In the genomic region with DNA sequence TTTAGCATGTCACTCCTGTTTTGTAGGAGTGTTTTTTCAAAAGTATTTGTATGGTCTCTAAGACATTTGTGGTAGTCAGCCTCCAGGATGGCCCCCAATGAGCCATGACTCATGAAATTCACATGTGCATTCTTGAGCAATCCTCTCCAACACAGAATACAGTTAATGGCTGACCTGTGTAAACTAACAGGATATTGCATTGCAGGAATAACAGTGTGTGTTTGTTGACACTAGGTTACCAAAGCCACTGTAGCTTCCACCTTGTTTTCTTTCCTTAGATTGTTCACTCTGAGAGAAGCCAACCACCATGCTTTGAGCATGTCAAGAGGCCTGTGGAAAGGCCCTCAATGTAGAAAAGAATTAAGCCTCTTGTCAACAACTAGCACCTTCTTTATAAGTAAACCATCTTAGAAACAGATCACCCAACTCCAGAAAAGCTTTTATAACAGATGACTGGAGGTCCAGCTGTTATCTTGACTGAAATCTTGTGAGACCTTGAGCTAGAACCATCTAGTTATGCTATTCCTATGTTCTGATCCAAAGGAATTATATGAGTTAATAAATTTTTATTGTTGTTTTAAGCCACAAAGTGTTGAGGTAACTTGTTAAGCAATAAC, we compare ENCODE assay signal across 1 cellular context.
TF ChIP-seq lines count a peak whose summit lies in the region.

No MANE protein-coding gene starts in this region.

TF ChIP-seq in HepG2, 621 proteins besides CTCF, POLR2A, EP300 and RAD21 (continued from another document):
- peak; percentile 63; the same call in 1 of the 2 replicates for TF ChIP-seq MEIS2 (CRISPR knock-in tag; IDR thresholded peaks at IDR 0.05)
- TF ChIP-seq ZNF282 (IDR thresholded peaks at IDR 0.05; ENCODE audit: partially characterized antibody), result no peak
- peak; percentile 89 for TF ChIP-seq ZBTB43 (CRISPR knock-in tag; conservative IDR thresholded peaks at IDR 0.05)
- peak; percentile 81 for TF ChIP-seq CBX5 (CRISPR knock-in tag; IDR thresholded peaks at IDR 0.05; ENCODE audit: borderline replicate concordance)
- TF ChIP-seq, protein P1, sequence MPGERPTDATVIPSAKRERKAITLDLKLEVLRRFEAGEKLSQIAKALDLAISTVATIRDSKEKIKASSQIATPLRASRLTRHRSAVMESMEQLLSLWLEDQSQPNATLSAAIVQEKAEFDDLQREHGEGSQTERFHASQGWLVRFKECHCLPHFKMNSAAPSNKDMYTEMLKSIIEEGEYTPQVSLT (CRISPR knock-in tag; IDR thresholded peaks at IDR 0.05; ENCODE audit: borderline replicate concordance, low read depth), result no peak
- TF ChIP-seq, protein P2, sequence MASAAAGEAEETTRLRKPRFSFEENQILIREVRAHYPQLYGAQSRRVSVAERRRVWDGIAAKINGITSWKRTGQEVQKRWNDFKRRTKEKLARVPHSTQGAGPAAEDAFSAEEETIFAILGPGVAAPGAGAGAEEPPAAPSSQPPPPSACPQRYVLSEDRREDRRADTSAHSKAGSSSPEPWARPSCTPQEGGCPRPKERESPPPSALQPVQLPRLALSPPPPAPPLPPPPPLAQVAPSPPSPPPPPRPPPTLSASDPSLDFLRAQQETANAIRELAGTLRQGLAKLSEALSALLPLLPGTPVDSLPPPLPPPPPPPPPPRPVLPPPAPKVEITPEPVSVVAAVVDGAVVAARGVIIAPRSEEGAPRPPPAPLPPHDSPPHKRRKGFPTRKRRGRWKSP (CRISPR knock-in tag; IDR thresholded peaks at IDR 0.05), result peak; percentile 74; the same call in 1 of the 2 replicates
- TF ChIP-seq TFDP1 (CRISPR knock-in tag; IDR thresholded peaks at IDR 0.05; ENCODE audit: borderline replicate concordance), result peak; percentile 68; the same call in 1 of the 2 replicates
- no peak for TF ChIP-seq NFRKB (IDR thresholded peaks at IDR 0.05)
- no peak for TF ChIP-seq MBNL3 (CRISPR knock-in tag; conservative IDR thresholded peaks at IDR 0.05)
- peak; percentile 90 for TF ChIP-seq KAT8 (CRISPR knock-in tag; IDR thresholded peaks at IDR 0.05)
- TF ChIP-seq ZNF670 (CRISPR knock-in tag; IDR thresholded peaks at IDR 0.05; ENCODE audit: borderline replicate concordance), result peak; percentile 89
- peak; percentile 80; the same call in 1 of the 2 replicates for TF ChIP-seq ZNF567 (CRISPR knock-in tag; IDR thresholded peaks at IDR 0.05; ENCODE audit: borderline replicate concordance)
- no peak for TF ChIP-seq MTF1 (CRISPR knock-in tag; IDR thresholded peaks at IDR 0.05)
- peak; percentile 99 for TF ChIP-seq FOXA3 (CRISPR knock-in tag; IDR thresholded peaks at IDR 0.05)
- TF ChIP-seq ZSCAN20 (CRISPR knock-in tag; IDR thresholded peaks at IDR 0.05; ENCODE audit: borderline replicate concordance), result no peak
- no peak for TF ChIP-seq ZNF354B (CRISPR knock-in tag; IDR thresholded peaks at IDR 0.05)
- peak; percentile 91 for TF ChIP-seq PITX1 (CRISPR knock-in tag; IDR thresholded peaks at IDR 0.05)
- no peak for TF ChIP-seq ZNF790 (CRISPR knock-in tag; IDR thresholded peaks at IDR 0.05; ENCODE audit: borderline replicate concordance)
- no peak for TF ChIP-seq ZNF256 (CRISPR knock-in tag; conservative IDR thresholded peaks at IDR 0.05)
- TF ChIP-seq PHF21A (CRISPR knock-in tag; IDR thresholded peaks at IDR 0.05), result peak; percentile 70; the same call in 1 of the 2 replicates
- no peak for TF ChIP-seq ZNF713 (CRISPR knock-in tag; IDR thresholded peaks at IDR 0.05)
- TF ChIP-seq ZNF788 (CRISPR knock-in tag; IDR thresholded peaks at IDR 0.05; ENCODE audit: borderline replicate concordance), result peak; percentile 69; the same call in 1 of the 2 replicates
- TF ChIP-seq PHF8 (CRISPR knock-in tag; IDR thresholded peaks at IDR 0.05), result no peak
- TF ChIP-seq SATB2 (CRISPR knock-in tag; IDR thresholded peaks at IDR 0.05), result peak; percentile 81
- peak; percentile 99 for TF ChIP-seq POGZ (CRISPR knock-in tag; IDR thresholded peaks at IDR 0.05)
- peak; percentile 96 for TF ChIP-seq NFIC (IDR thresholded peaks at IDR 0.05; ENCODE audit: low read length)
- TF ChIP-seq ZBTB10 (CRISPR knock-in tag; IDR thresholded peaks at IDR 0.05; ENCODE audit: borderline replicate concordance), result no peak
- TF ChIP-seq KDM2A (CRISPR knock-in tag; IDR thresholded peaks at IDR 0.05; ENCODE audit: borderline replicate concordance, low read depth), result no peak
- peak; percentile 78; the same call in 1 of the 2 replicates for TF ChIP-seq KLF6 (CRISPR knock-in tag; IDR thresholded peaks at IDR 0.05)
- peak; percentile 92 for TF ChIP-seq SIX1 (CRISPR knock-in tag; IDR thresholded peaks at IDR 0.05; ENCODE audit: borderline replicate concordance)
- peak; percentile 77 for TF ChIP-seq HOXA5 (CRISPR knock-in tag; IDR thresholded peaks at IDR 0.05)
- no peak for TF ChIP-seq TERF1 (CRISPR knock-in tag; IDR thresholded peaks at IDR 0.05)
- no peak for TF ChIP-seq ZBTB4 (CRISPR knock-in tag; IDR thresholded peaks at IDR 0.05; ENCODE audit: borderline replicate concordance)
